In genomic region chr17:39769974-39770587, GRCh38 we compare ENCODE assay signal across 8 cellular contexts. TPM values are rescaled to one million over a fixed set of nuclear protein-coding genes. Genes with fewer than 3 reads are reported as not detected.
DNase-seq lines count a peak whose midpoint lies in the region; ATAC-seq and TF ChIP-seq lines count a peak whose summit lies in the region.

No MANE protein-coding gene starts in this region.

- peaks cover 8% of the 10 kb centered on the region for H3K9me3 Mint-ChIP-seq in activated CD4-positive, alpha-beta memory T cell treated with anti-CD3 and anti-CD28 coated beads, Interleukin-2, amount 10 ng/mL, durations not matched to agents 7 days and 5 days
- H3K9me3 Mint-ChIP-seq in mesothelial cell of epicardium = no peaks in the 10 kb centered on the region

- H3K27me3 Mint-ChIP-seq in activated CD4-positive, alpha-beta memory T cell treated with anti-CD3 and anti-CD28 coated beads, Interleukin-2, amount 10 ng/mL, durations not matched to agents 7 days and 5 days = no peaks in the 10 kb centered on the region
- no peaks in the 10 kb centered on the region for H3K27me3 Mint-ChIP-seq in mesothelial cell of epicardium (ENCODE audit: low read depth)

- H3K4me1 Mint-ChIP-seq in activated CD4-positive, alpha-beta memory T cell treated with anti-CD3 and anti-CD28 coated beads, Interleukin-2, amount 10 ng/mL, durations not matched to agents 7 days and 5 days = peaks cover 90% of the 10 kb centered on the region
- peaks cover 33% of the 10 kb centered on the region for H3K4me1 Mint-ChIP-seq in mesothelial cell of epicardium

- DNase-seq in EH (ENCODE audit: low read depth) (peak; percentile 34), H4 (ENCODE audit: low spot score) (peak; percentile 89), NCI-H1436 (lab: John Stamatoyannopoulos, UW) (peak; percentile 75), mesothelial cell of epicardium (ENCODE audit: low spot score in 2 of 2, unreplicated experiment in 2 of 2) (no peak), dermis blood vessel endothelial cell (no peak), cerebellum (ENCODE audit: low spot score) (no peak)
- peak; percentile 70 for DNase-seq in activated CD4-positive, alpha-beta memory T cell treated with anti-CD3 and anti-CD28 coated beads, Interleukin-2, amount 10 ng/mL, durations not matched to agents 7 days and 5 days

- no peak for TF ChIP-seq CTCF in mesothelial cell of epicardium (IDR thresholded peaks at IDR 0.05; ENCODE audit: unreplicated experiment)

- peak overlapping the region; percentile 87 for H3K27ac Mint-ChIP-seq in activated CD4-positive, alpha-beta memory T cell treated with anti-CD3 and anti-CD28 coated beads, Interleukin-2, amount 10 ng/mL, durations not matched to agents 7 days and 5 days
- H3K27ac Mint-ChIP-seq in mesothelial cell of epicardium = peak overlapping the region; percentile 74

- peak overlapping the region; percentile 9 for H3K4me3 Mint-ChIP-seq in activated CD4-positive, alpha-beta memory T cell treated with anti-CD3 and anti-CD28 coated beads, Interleukin-2, amount 10 ng/mL, durations not matched to agents 7 days and 5 days
- no peak overlapping the region for H3K4me3 Mint-ChIP-seq in mesothelial cell of epicardium

- POLR2A ChIA-PET in activated CD4-positive, alpha-beta memory T cell treated with anti-CD3 and anti-CD28 coated beads, Interleukin-2, amount 10 ng/mL, durations not matched to agents 7 days and 5 days (lab: Charles Lee) = interaction anchor here (0.9 to 2.2 kb wide), 18 partner anchors 10 to 210 kb away, joined by 3 to 45 read pairs (median 9); partner anchors contain the start of genes IKZF3, MIEN1 and PSMD3

- ATAC-seq in GM21515 (IDR thresholded peaks at IDR 0.05; ENCODE audit: unreplicated experiment) = no peak

- CTCF ChIA-PET in activated CD4-positive, alpha-beta memory T cell treated with anti-CD3 and anti-CD28 coated beads, Interleukin-2, amount 10 ng/mL, durations not matched to agents 7 days and 5 days (lab: Charles Lee) = interaction anchor here (0.8 to 1.8 kb wide), 8 partner anchors 12 to 207 kb away, joined by 3 to 10 read pairs (median 4); partner anchors contain the start of gene MIEN1

- peaks cover 64% of the 10 kb centered on the region for H3K36me3 Mint-ChIP-seq in activated CD4-positive, alpha-beta memory T cell treated with anti-CD3 and anti-CD28 coated beads, Interleukin-2, amount 10 ng/mL, durations not matched to agents 7 days and 5 days (ENCODE audit: low read depth)
- no peaks in the 10 kb centered on the region for H3K36me3 Mint-ChIP-seq in mesothelial cell of epicardium

RNA-seq across cellular contexts. Expression of gene GRB7, which starts 32.3 kb away (rescaled TPM):
- 0.41 TPM in 1 of 2 replicates, not detected in the other for total RNA-seq in H4 (2014; rRNA removed; shearing (Covaris generic))
- under 1 TPM; 0.30 to 0.40 TPM for total RNA-seq in activated CD4-positive, alpha-beta memory T cell treated with anti-CD3 and anti-CD28 coated beads, Interleukin-2, amount 10 ng/mL, durations not matched to agents 7 days and 5 days
- total RNA-seq in mesothelial cell of epicardium (44.6 to 53.3 TPM (median 46.4 TPM) in 3 replicates), dermis blood vessel endothelial cell (0.28 and 0.34 TPM in 2 replicates), cerebellum (not detected)

RNA-seq across cellular contexts. Expression of gene MIEN1, which starts 39.7 kb away (rescaled TPM):
- total RNA-seq in H4 (2014; rRNA removed; shearing (Covaris generic)) = 91.9 and 99.5 TPM in 2 replicates
- total RNA-seq in activated CD4-positive, alpha-beta memory T cell treated with anti-CD3 and anti-CD28 coated beads, Interleukin-2, amount 10 ng/mL, durations not matched to agents 7 days and 5 days = 10 to 100 TPM; 40.1 to 45.1 TPM
- total RNA-seq in mesothelial cell of epicardium (35.3 to 35.9 TPM (median 35.3 TPM) in 3 replicates), dermis blood vessel endothelial cell (13.4 and 18.5 TPM in 2 replicates), cerebellum (8.4 TPM)

Comparison
In these comparisons a context has a peak if more than half of its experiments do, and no peak if none do; other contexts are left out.
1. DNase-seq: peak in EH (single experiment), H4 (single experiment), NCI-H1436 (single experiment) and activated CD4-positive, alpha-beta memory T cell treated with anti-CD3 and anti-CD28 coated beads, Interleukin-2, amount 10 ng/mL, durations not matched to agents 7 days and 5 days (single experiment); none in mesothelial cell of epicardium (0 of 2), dermis blood vessel endothelial cell (single experiment) and cerebellum (single experiment).
2. RNA of gene GRB7, which starts 32.3 kb away (total RNA-seq): 44.6 to 53.3 TPM in mesothelial cell of epicardium; 0.30 to 0.40 TPM in activated CD4-positive, alpha-beta memory T cell treated with anti-CD3 and anti-CD28 coated beads, Interleukin-2, amount 10 ng/mL, durations not matched to agents 7 days and 5 days, 0.28 to 0.34 TPM in dermis blood vessel endothelial cell, not detected in cerebellum (single experiment) and 0.41 TPM in H4; every median in the first group is over 10 times any median in the second.